In the genomic region with DNA sequence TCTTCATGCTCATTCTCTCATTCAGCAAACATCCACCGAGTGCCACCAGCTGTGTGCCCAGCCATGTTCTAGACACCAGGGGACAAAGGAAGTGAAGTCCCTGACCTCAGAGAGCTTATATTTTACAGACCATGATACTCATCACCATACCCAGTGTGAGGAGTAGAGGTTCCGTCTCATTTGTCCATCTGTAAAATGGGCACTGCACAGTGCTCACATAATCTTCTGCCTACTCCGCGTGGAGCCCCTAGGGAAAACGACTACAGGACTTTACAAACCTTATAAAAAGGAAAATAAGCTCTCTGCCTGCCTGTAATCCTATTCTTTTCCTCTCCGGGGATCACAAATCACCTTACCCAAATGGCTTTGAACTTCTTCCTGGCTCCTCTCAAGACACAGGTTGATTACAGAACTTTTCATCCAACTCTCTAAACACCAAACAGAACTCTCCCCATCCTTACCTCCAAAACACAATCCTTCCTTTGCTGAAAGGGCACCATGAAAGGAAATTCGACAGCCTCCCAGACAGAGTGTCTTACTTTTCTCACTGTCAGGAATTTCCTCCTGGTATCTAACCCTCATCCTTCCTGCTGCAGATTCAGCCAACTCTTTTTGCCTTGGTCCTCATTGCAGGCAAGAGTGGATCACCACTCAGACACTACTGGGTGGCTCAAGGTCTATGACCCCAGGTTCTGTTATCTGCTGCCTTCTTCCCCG, we compare ENCODE assay signal across 1 cellular context.
TF ChIP-seq lines count a peak whose summit lies in the region.

No MANE protein-coding gene starts in this region.

TF ChIP-seq in H1, 55 proteins besides CTCF, POLR2A, EP300 and RAD21:
- TF ChIP-seq CHD7 (IDR thresholded peaks at IDR 0.05; ENCODE audit: insufficient replicate concordance, low read length) = no peak
- TF ChIP-seq KDM1A (IDR thresholded peaks at IDR 0.05; ENCODE audit: borderline replicate concordance, low read length) = 0 out of 2 replicates have a peak, but pooled peaks have one; percentile 27
